In the genomic region with DNA sequence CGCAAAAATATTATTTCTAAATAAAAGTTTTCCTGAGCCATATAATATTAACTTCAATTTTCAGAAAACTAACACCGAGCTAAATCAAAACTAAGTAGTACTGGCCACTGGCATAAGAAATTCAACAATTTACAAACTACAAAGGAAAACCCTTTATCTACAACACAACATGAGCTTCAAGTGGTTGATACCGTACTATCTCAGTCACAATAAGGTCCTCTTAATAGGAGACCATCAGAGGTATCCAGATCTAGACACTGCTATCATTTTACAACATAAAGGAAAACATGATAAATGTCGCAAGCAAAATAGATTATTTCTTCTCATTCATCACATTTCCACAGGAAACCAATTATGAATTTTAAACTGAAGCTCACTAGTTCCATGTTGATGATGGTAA, we compare ENCODE assay signal across 28 cellular contexts. TPM values are rescaled to one million over a fixed set of nuclear protein-coding genes. Genes with fewer than 3 reads are reported as not detected.
DNase-seq lines count a peak whose midpoint lies in the region; ATAC-seq, FAIRE-seq and TF ChIP-seq lines count a peak whose summit lies in the region.
"Had no signal": no experiment of that assay in that cellular context is flagged by ENCODE, and none has a peak within 500 bp of the region (broad histone marks: within the 10 kb centered on the region; RNA-seq: fewer than 3 reads in every experiment).

No MANE protein-coding gene starts in this region.

- H3K36me3 Mint-ChIP-seq in activated naive CD4-positive, alpha-beta T cell treated with anti-CD3 and anti-CD28 coated beads, Interleukin-2, amount 50 U/mL, for 24 hours, result peaks cover 6% of the 10 kb centered on the region
- H3K36me3 Mint-ChIP-seq in activated naive CD4-positive, alpha-beta T cell treated with anti-CD3 and anti-CD28 coated beads for 36 hours (ENCODE audit: low read depth), result peaks cover 2% of the 10 kb centered on the region
- peaks cover 16% of the 10 kb centered on the region for H3K36me3 Mint-ChIP-seq in central memory CD8-positive, alpha-beta T cell (ENCODE audit: insufficient read depth)
- no peaks in the 10 kb centered on the region for H3K36me3 Mint-ChIP-seq in glutamatergic neuron (ENCODE audit: unreplicated experiment)

- no peak overlapping the region for H3K4me3 Mint-ChIP-seq in activated naive CD4-positive, alpha-beta T cell treated with anti-CD3 and anti-CD28 coated beads, Interleukin-2, amount 50 U/mL, for 24 hours
- H3K4me3 Mint-ChIP-seq in activated naive CD4-positive, alpha-beta T cell treated with anti-CD3 and anti-CD28 coated beads for 36 hours, result no peak overlapping the region
- H3K4me3 Mint-ChIP-seq in central memory CD8-positive, alpha-beta T cell, result no peak overlapping the region
- H3K4me3 Mint-ChIP-seq in glutamatergic neuron (ENCODE audit: unreplicated experiment), result no peak overlapping the region
- H3K4me3 Mint-ChIP-seq: CD4-positive, alpha-beta T cell had no signal

- H3K4me1 Mint-ChIP-seq in activated naive CD4-positive, alpha-beta T cell treated with anti-CD3 and anti-CD28 coated beads, Interleukin-2, amount 50 U/mL, for 24 hours, result peaks cover 29% of the 10 kb centered on the region
- H3K4me1 Mint-ChIP-seq in activated naive CD4-positive, alpha-beta T cell treated with anti-CD3 and anti-CD28 coated beads for 36 hours (ENCODE audit: low read depth), result peaks cover 30% of the 10 kb centered on the region
- H3K4me1 Mint-ChIP-seq in central memory CD8-positive, alpha-beta T cell, result peaks cover 20% of the 10 kb centered on the region
- peaks cover 8% of the 10 kb centered on the region for H3K4me1 Mint-ChIP-seq in glutamatergic neuron (ENCODE audit: low read depth, unreplicated experiment)

- FAIRE-seq in TTC549 (lab: Jason Lieb, UNC), result peak; percentile 56
- FAIRE-seq: A204.1, HepG2, RCC 7860 had no signal

- CTCF ChIA-PET in activated naive CD4-positive, alpha-beta T cell treated with anti-CD3 and anti-CD28 coated beads for 36 hours (lab: Charles Lee), result interaction anchor here (0.5 to 2.0 kb wide), 7 partner anchors 21 to 381 kb away, joined by 3 to 9 read pairs (median 3); partner anchors contain the start of genes RAB13 and UBAP2L

- ATAC-seq in central memory CD8-positive, alpha-beta T cell (replicated peaks; ENCODE audit: extremely low read depth, poor library complexity, severe bottlenecking), result no peak
- ATAC-seq in GM18861 (IDR thresholded peaks at IDR 0.05; ENCODE audit: unreplicated experiment) (no peak), GM18511 (IDR thresholded peaks at IDR 0.05; ENCODE audit: unreplicated experiment) (no peak)
- ATAC-seq: HepG2 had no signal

- H3K9me3 Mint-ChIP-seq in activated naive CD4-positive, alpha-beta T cell treated with anti-CD3 and anti-CD28 coated beads, Interleukin-2, amount 50 U/mL, for 24 hours, result no peaks in the 10 kb centered on the region
- H3K9me3 Mint-ChIP-seq in activated naive CD4-positive, alpha-beta T cell treated with anti-CD3 and anti-CD28 coated beads for 36 hours, result no peaks in the 10 kb centered on the region
- no peaks in the 10 kb centered on the region for H3K9me3 Mint-ChIP-seq in central memory CD8-positive, alpha-beta T cell
- H3K9me3 Mint-ChIP-seq in glutamatergic neuron (ENCODE audit: unreplicated experiment), result peaks cover 2% of the 10 kb centered on the region
- H3K9me3 Mint-ChIP-seq: CD4-positive, alpha-beta T cell had no signal

- H3K27me3 Mint-ChIP-seq in activated naive CD4-positive, alpha-beta T cell treated with anti-CD3 and anti-CD28 coated beads, Interleukin-2, amount 50 U/mL, for 24 hours, result no peaks in the 10 kb centered on the region
- H3K27me3 Mint-ChIP-seq in activated naive CD4-positive, alpha-beta T cell treated with anti-CD3 and anti-CD28 coated beads for 36 hours (ENCODE audit: low read depth), result no peaks in the 10 kb centered on the region
- H3K27me3 Mint-ChIP-seq in central memory CD8-positive, alpha-beta T cell, result no peaks in the 10 kb centered on the region
- H3K27me3 Mint-ChIP-seq in glutamatergic neuron (ENCODE audit: unreplicated experiment), result no peaks in the 10 kb centered on the region
- H3K27me3 Mint-ChIP-seq: CD4-positive, alpha-beta T cell had no signal

- intact Hi-C loops in activated naive CD4-positive, alpha-beta T cell treated with anti-CD3 and anti-CD28 coated beads for 36 hours (cut with micrococcal nuclease), result no loop called here

- no peak for DNase-seq in activated naive CD4-positive, alpha-beta T cell treated with anti-CD3 and anti-CD28 coated beads for 36 hours
- no peak for DNase-seq in central memory CD8-positive, alpha-beta T cell (ENCODE audit: low spot score in 2 of 2)
- DNase-seq in glutamatergic neuron, result no peak
- DNase-seq: BE2C; Caco-2; CD4-positive, alpha-beta T cell; DMS 273 treated with DMSO at 0.1 percent for 48 hours; DMS79 treated with DMSO at 0.1 percent for 48 hours; GOT3; HCEC 1CT; KBM-7; NCI-H1092 treated with DMSO at 0.1 percent for 48 hours; NCI-H146; NCI-H2029; NCI-H2171; NCI-H345; NCI-H524; NCI-H774; NK-92 treated with Interleukin-12 subunit alpha and Interleukin-12 subunit beta, amount 100 ng/mL, for 24 hours; SJCRH30; SW 1271 had no signal

- no peak for TF ChIP-seq CTCF in glutamatergic neuron (IDR thresholded peaks at IDR 0.05; ENCODE audit: partially characterized antibody, unreplicated experiment)

- peak overlapping the region; percentile 30 for H3K27ac Mint-ChIP-seq in activated naive CD4-positive, alpha-beta T cell treated with anti-CD3 and anti-CD28 coated beads, Interleukin-2, amount 50 U/mL, for 24 hours
- H3K27ac Mint-ChIP-seq in activated naive CD4-positive, alpha-beta T cell treated with anti-CD3 and anti-CD28 coated beads for 36 hours, result no peak overlapping the region
- H3K27ac Mint-ChIP-seq in central memory CD8-positive, alpha-beta T cell (ENCODE audit: low read depth), result peak overlapping the region; percentile 3
- H3K27ac Mint-ChIP-seq in glutamatergic neuron (ENCODE audit: unreplicated experiment), result no peak overlapping the region
- H3K27ac Mint-ChIP-seq: CD4-positive, alpha-beta T cell had no signal

RNA-seq across cellular contexts. Expression of gene GATAD2B, which starts 39.5 kb away (rescaled TPM):
- 10 to 100 TPM; 69.0 to 70.2 TPM for total RNA-seq in activated naive CD4-positive, alpha-beta T cell treated with anti-CD3 and anti-CD28 coated beads for 36 hours
- 57.6 TPM for total RNA-seq in glutamatergic neuron (ENCODE audit: unreplicated experiment)

Comparison
In these comparisons a context has a peak if more than half of its experiments do, and no peak if none do; other contexts are left out.
1. H3K27ac Mint-ChIP-seq: peak in activated naive CD4-positive, alpha-beta T cell treated with anti-CD3 and anti-CD28 coated beads, Interleukin-2, amount 50 U/mL, for 24 hours (single experiment) and central memory CD8-positive, alpha-beta T cell (single experiment); none in activated naive CD4-positive, alpha-beta T cell treated with anti-CD3 and anti-CD28 coated beads for 36 hours (single experiment) and glutamatergic neuron (single experiment).